In genomic region chr16:81937305-81938038, GRCh38 we compare ENCODE assay signal across 17 cellular contexts.
DNase-seq lines count a peak whose midpoint lies in the region; ATAC-seq and TF ChIP-seq lines count a peak whose summit lies in the region.
"Had no signal": no experiment of that assay in that cellular context is flagged by ENCODE, and none has a peak within 500 bp of the region (broad histone marks: within the 10 kb centered on the region; RNA-seq: fewer than 3 reads in every experiment).

No MANE protein-coding gene starts in this region.

- H3K27me3 ChIP-seq in right lobe of liver: no peaks in the 10 kb centered on the region
- H3K27me3 ChIP-seq: SJSA1 had no signal

- H3K27me3 Mint-ChIP-seq in WTC11 (ENCODE audit: low read depth): peaks cover 5% of the 10 kb centered on the region; the same call in 1 of the 2 replicates

- no peaks in the 10 kb centered on the region for H3K4me1 ChIP-seq in right lobe of liver
- H3K4me1 ChIP-seq: prostate gland, tibial artery had no signal

- ATAC-seq in WTC11: peak; percentile 5
- ATAC-seq in right lobe of liver: peak in 3 of 4 donors; percentile 14 to 49 (median 40)
- ATAC-seq in stimulated activated effector memory CD8-positive, alpha-beta T cell treated with anti-CD3 and anti-CD28 coated beads, Interleukin-12 subunit alpha, Interleukin-12 subunit beta, amount 100 ng/mL, for 72 hours: no peak
- ATAC-seq: body of pancreas, mucosa of descending colon had no signal

- peaks cover 0 to 25% (median 15%) of the 10 kb centered on the region in 4 donors for H3K36me3 ChIP-seq in right lobe of liver
- H3K36me3 ChIP-seq: prostate gland, SJSA1 had no signal

- H3K9me3 ChIP-seq in right lobe of liver: no peaks in the 10 kb centered on the region
- H3K9me3 ChIP-seq: body of pancreas, mucosa of descending colon, prostate gland, SJSA1, tibial artery had no signal

- H3K27ac Mint-ChIP-seq in WTC11: no peak overlapping the region
- H3K27ac Mint-ChIP-seq in stimulated activated effector memory CD8-positive, alpha-beta T cell treated with anti-CD3 and anti-CD28 coated beads, Interleukin-12 subunit alpha, Interleukin-12 subunit beta, amount 100 ng/mL, for 72 hours: no peak overlapping the region
- H3K27ac Mint-ChIP-seq: HFFc6 had no signal

- 70% methylated on average over 10 of the region's 13 CpGs for WGBS in right lobe of liver (ENCODE audit: insufficient coverage, low coverage, low lambda C conversion rate, missing lambda C conversion rate)

- peak; percentile 29 for DNase-seq in COLO668 (lab: John Stamatoyannopoulos, UW; ENCODE audit: unreplicated experiment)
- peak; percentile 79 for DNase-seq in M059J (ENCODE audit: low read depth)
- DNase-seq in WTC11 (ENCODE audit: low spot score): no peak
- no peak for DNase-seq in right lobe of liver
- no peak for DNase-seq in NCI-H2081 treated with DMSO at 0.1 percent for 48 hours (lab: John Stamatoyannopoulos, UW)
- DNase-seq in cerebellar cortex (ENCODE audit: low spot score): no peak
- DNase-seq in stimulated activated effector memory CD8-positive, alpha-beta T cell treated with anti-CD3 and anti-CD28 coated beads, Interleukin-12 subunit alpha, Interleukin-12 subunit beta, amount 100 ng/mL, for 72 hours (ENCODE audit: low spot score in 2 of 2): no peak
- no peak for DNase-seq in effector CD8-positive, alpha-beta T cell (lab: John Stamatoyannopoulos, UW)
- DNase-seq: activated naive CD4-positive, alpha-beta T cell; body of pancreas; effector memory CD4-positive, alpha-beta T cell; foreskin melanocyte; HFFc6; mucosa of descending colon had no signal

- CTCF ChIA-PET in WTC11 (lab: Charles Lee): interaction anchor here (1.0 kb wide), 1 partner anchor 60 kb away, joined by 3 read pairs; no protein-coding TSS in a partner anchor

- no peak for TF ChIP-seq POLR2A in right lobe of liver (IDR thresholded peaks at IDR 0.05)

- TF ChIP-seq CTCF in WTC11 (IDR thresholded peaks at IDR 0.05) (no peak), right lobe of liver (IDR thresholded peaks at IDR 0.05) (no peak)

- no peaks in the 10 kb centered on the region for H3K9me3 Mint-ChIP-seq in WTC11
- H3K9me3 Mint-ChIP-seq in stimulated activated effector memory CD8-positive, alpha-beta T cell treated with anti-CD3 and anti-CD28 coated beads, Interleukin-12 subunit alpha, Interleukin-12 subunit beta, amount 100 ng/mL, for 72 hours: no peaks in the 10 kb centered on the region
- H3K9me3 Mint-ChIP-seq: HFFc6 had no signal

- POLR2A ChIA-PET in WTC11 (lab: Charles Lee): no interaction called here

- H3K4me3 ChIP-seq in right lobe of liver: no peak overlapping the region
- H3K4me3 ChIP-seq: body of pancreas, mucosa of descending colon, prostate gland, SJSA1, tibial artery had no signal

- no peak overlapping the region for H3K4me3 Mint-ChIP-seq in WTC11
- H3K4me3 Mint-ChIP-seq in stimulated activated effector memory CD8-positive, alpha-beta T cell treated with anti-CD3 and anti-CD28 coated beads, Interleukin-12 subunit alpha, Interleukin-12 subunit beta, amount 100 ng/mL, for 72 hours: no peak overlapping the region
- H3K4me3 Mint-ChIP-seq: HFFc6 had no signal

- H3K27ac ChIP-seq in right lobe of liver: no peak overlapping the region
- H3K27ac ChIP-seq: body of pancreas, prostate gland, SJSA1, tibial artery had no signal

- no peaks in the 10 kb centered on the region for H3K36me3 Mint-ChIP-seq in WTC11
- H3K36me3 Mint-ChIP-seq in stimulated activated effector memory CD8-positive, alpha-beta T cell treated with anti-CD3 and anti-CD28 coated beads, Interleukin-12 subunit alpha, Interleukin-12 subunit beta, amount 100 ng/mL, for 72 hours: peaks cover 22% of the 10 kb centered on the region

- H3K4me1 Mint-ChIP-seq in WTC11: peaks cover 52% of the 10 kb centered on the region
- no peaks in the 10 kb centered on the region for H3K4me1 Mint-ChIP-seq in stimulated activated effector memory CD8-positive, alpha-beta T cell treated with anti-CD3 and anti-CD28 coated beads, Interleukin-12 subunit alpha, Interleukin-12 subunit beta, amount 100 ng/mL, for 72 hours

- intact Hi-C loops in right lobe of liver (cut with DNase I): no loop called here

TF ChIP-seq in WTC11, 78 proteins besides CTCF, POLR2A, EP300 and RAD21 (continues in another document):
- no peak for TF ChIP-seq ZNF317 (CRISPR knock-in tag; IDR thresholded peaks at IDR 0.05; ENCODE audit: borderline replicate concordance, low read depth)
- no peak for TF ChIP-seq ZNF512 (CRISPR knock-in tag; IDR thresholded peaks at IDR 0.05; ENCODE audit: borderline replicate concordance)
- TF ChIP-seq AFF4 (CRISPR knock-in tag; IDR thresholded peaks at IDR 0.05; ENCODE audit: borderline replicate concordance): no peak
- no peak for TF ChIP-seq NFE2L1 (CRISPR knock-in tag; IDR thresholded peaks at IDR 0.05)
- TF ChIP-seq FOXK1 (CRISPR knock-in tag; IDR thresholded peaks at IDR 0.05): no peak
- TF ChIP-seq TP53 (CRISPR knock-in tag; IDR thresholded peaks at IDR 0.05): no peak
- TF ChIP-seq MLX (CRISPR knock-in tag; IDR thresholded peaks at IDR 0.05): no peak
- no peak for TF ChIP-seq MYBL2 (CRISPR knock-in tag; IDR thresholded peaks at IDR 0.05)
- no peak for TF ChIP-seq ZNF281 (CRISPR knock-in tag; IDR thresholded peaks at IDR 0.05)
- no peak for TF ChIP-seq ZNF671 (CRISPR knock-in tag; IDR thresholded peaks at IDR 0.05)
- TF ChIP-seq CREB1 (CRISPR knock-in tag; IDR thresholded peaks at IDR 0.05): no peak
- TF ChIP-seq OVOL2 (CRISPR knock-in tag; IDR thresholded peaks at IDR 0.05; ENCODE audit: borderline replicate concordance): no peak
- TF ChIP-seq ZNF416 (CRISPR knock-in tag; IDR thresholded peaks at IDR 0.05): no peak
- no peak for TF ChIP-seq RELA (CRISPR knock-in tag; IDR thresholded peaks at IDR 0.05; ENCODE audit: borderline replicate concordance)
- no peak for TF ChIP-seq CREM (CRISPR knock-in tag; IDR thresholded peaks at IDR 0.05)

Comparison
In these comparisons a context has a peak if more than half of its experiments do, and no peak if none do; other contexts are left out.
1. DNase-seq: peak in COLO668 (single experiment) and M059J (single experiment); none in WTC11 (single experiment), right lobe of liver (0 of 3), NCI-H2081 treated with DMSO at 0.1 percent for 48 hours (single experiment), cerebellar cortex (single experiment), stimulated activated effector memory CD8-positive, alpha-beta T cell treated with anti-CD3 and anti-CD28 coated beads, Interleukin-12 subunit alpha, Interleukin-12 subunit beta, amount 100 ng/mL, for 72 hours (0 of 2) and effector CD8-positive, alpha-beta T cell (single experiment).